Comparison of ENCODE assay signal across 1 cellular context in the genomic region with DNA sequence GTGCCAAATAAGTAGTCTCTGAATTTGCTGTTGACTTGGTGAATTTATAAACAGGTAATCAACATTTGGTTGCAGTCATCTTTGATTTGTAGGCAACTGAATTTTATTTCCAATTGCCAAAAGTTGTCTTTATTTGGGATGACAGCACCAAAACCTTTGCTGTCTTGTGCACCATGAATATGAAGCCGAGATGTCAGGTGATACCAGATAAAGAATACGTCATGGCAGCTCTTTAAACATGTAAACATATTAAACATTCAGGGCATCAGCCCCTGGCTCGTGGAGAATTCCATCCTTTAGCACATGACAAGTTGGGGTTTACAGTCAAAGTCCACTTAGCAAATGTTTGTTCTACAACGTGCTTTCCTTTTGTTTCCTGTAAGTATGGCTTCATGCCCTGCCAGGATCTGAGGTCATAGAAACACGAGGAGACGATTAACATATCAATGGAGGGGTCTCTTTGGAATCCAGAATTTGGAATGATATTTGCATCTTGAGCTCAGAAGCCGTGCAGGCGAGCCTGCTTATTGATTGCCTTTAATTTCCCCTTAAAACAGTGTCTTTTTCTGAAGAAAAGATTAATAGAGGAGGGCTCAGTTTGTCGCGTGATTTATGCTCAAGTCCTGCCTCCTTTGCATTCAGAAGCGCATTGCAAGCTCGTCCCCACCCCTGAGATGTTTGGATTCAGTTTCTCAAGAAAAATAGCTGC.
TF ChIP-seq lines count a peak whose summit lies in the region.

No MANE protein-coding gene starts in this region.

TF ChIP-seq in A549, 52 proteins besides CTCF, POLR2A, EP300 and RAD21 (continued from another document):
- TF ChIP-seq, protein P1, sequence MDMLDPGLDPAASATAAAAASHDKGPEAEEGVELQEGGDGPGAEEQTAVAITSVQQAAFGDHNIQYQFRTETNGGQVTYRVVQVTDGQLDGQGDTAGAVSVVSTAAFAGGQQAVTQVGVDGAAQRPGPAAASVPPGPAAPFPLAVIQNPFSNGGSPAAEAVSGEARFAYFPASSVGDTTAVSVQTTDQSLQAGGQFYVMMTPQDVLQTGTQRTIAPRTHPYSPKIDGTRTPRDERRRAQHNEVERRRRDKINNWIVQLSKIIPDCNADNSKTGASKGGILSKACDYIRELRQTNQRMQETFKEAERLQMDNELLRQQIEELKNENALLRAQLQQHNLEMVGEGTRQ (IDR thresholded peaks at IDR 0.05), result peak; percentile 65
- TF ChIP-seq MYC (IDR thresholded peaks at IDR 0.05; ENCODE audit: borderline replicate concordance, low read length) (peak; percentile 64; the same call in 1 of the 2 replicates), RARB (CRISPR knock-in tag; IDR thresholded peaks at IDR 0.05) (no peak; the same call in 1 of the 2 replicates), HOXB13 (CRISPR knock-in tag; IDR thresholded peaks at IDR 0.05; ENCODE audit: low read depth) (0 out of 2 replicates have a peak, but pooled peaks have one; percentile 19), SMC3 (IDR thresholded peaks at IDR 0.05) (peak; percentile 31; the same call in 1 of the 3 replicates)
